ENCODE assay signal across 18 cellular contexts in the genomic region with DNA sequence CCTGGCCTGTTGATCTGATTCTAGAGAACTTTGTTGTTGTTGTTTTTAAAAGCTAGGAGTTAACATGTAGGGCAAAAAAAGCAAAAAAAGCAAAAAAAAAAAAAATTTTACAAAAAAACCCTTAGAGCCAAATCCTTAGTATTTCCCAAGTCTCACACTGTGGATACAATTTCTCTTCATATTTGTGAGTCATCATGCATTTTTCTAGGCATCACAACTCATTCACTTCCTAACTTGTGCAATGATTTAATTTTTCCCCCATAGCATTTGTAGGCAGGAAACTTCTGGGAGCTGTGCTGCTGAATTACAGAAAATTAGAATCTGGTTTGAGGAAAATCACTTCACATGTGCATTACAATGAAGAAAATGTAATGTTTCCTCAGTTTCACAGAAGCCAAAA.
DNase-seq lines count a peak whose midpoint lies in the region; ATAC-seq, FAIRE-seq and TF ChIP-seq lines count a peak whose summit lies in the region.
"Had no signal": no experiment of that assay in that cellular context is flagged by ENCODE, and none has a peak within 500 bp of the region (broad histone marks: within the 10 kb centered on the region; RNA-seq: fewer than 3 reads in every experiment).

No MANE protein-coding gene starts in this region.

- peaks cover 12% of the 10 kb centered on the region for H3K4me1 Mint-ChIP-seq in chondrocyte (ENCODE audit: low read depth)
- H3K4me1 Mint-ChIP-seq: activated CD4-positive, alpha-beta T cell treated with anti-CD3 and anti-CD28 coated beads, Interleukin-2, amount 10 ng/mL, durations not matched to agents 7 days and 5 days; CD4-positive, alpha-beta memory T cell had no signal

- peak; percentile 70 for DNase-seq in AG09309 (ENCODE audit: low read depth)
- peak; percentile 55 for DNase-seq in HTR-8/SVneo (ENCODE audit: insufficient read length, low spot score)
- DNase-seq in chondrocyte (ENCODE audit: low spot score) = no peak
- DNase-seq in lung microvascular endothelial cell (ENCODE audit: low read depth in 2 of 2) = peak; percentile 82 to 84
- no peak for DNase-seq in NAMALWA (ENCODE audit: low spot score)
- no peak for DNase-seq in inferior parietal cortex (ENCODE audit: extremely low spot score)
- DNase-seq in DMS53 (lab: John Stamatoyannopoulos, UW) = no peak
- DNase-seq: activated CD4-positive, alpha-beta T cell treated with anti-CD3 and anti-CD28 coated beads, Interleukin-2, amount 10 ng/mL, durations not matched to agents 7 days and 5 days; CD4-positive, alpha-beta memory T cell; Kasumi-1; OCI-M1 had no signal

- H3K36me3 Mint-ChIP-seq in chondrocyte (ENCODE audit: low read depth) = no peaks in the 10 kb centered on the region
- H3K36me3 Mint-ChIP-seq: CD4-positive, alpha-beta memory T cell had no signal

- TF ChIP-seq CTCF in AG09309 (IDR thresholded peaks at IDR 0.05; ENCODE audit: control insufficient read depth, insufficient read depth, low read depth, low read length, missing control alignments) (no peak), chondrocyte (IDR thresholded peaks at IDR 0.05) (no peak)

- no peak overlapping the region for H3K4me3 ChIP-seq in AG09309 (ENCODE audit: control insufficient read depth, low read depth, low read length)
- H3K4me3 ChIP-seq: cardiac muscle cell, right atrium auricular region had no signal

- no peak for FAIRE-seq in HTR-8/SVneo (lab: Jason Lieb, UNC)
- FAIRE-seq: frontal cortex, keratinocyte had no signal

- peak overlapping the region; percentile 69 for H3K27ac Mint-ChIP-seq in chondrocyte (ENCODE audit: unreplicated experiment)
- H3K27ac Mint-ChIP-seq: activated CD4-positive, alpha-beta T cell treated with anti-CD3 and anti-CD28 coated beads, Interleukin-2, amount 10 ng/mL, durations not matched to agents 7 days and 5 days; activated T-helper 2 cell treated with anti-CD3 and anti-CD28 coated beads, Interferon-gamma antibody, Interleukin-2, Interleukin-4, amounts not matched to agents 10 μg/mL and 5 μg/mL and 100 μg/mL, durations not matched to agents 14 hours and 24 hours and 36 hours; CD4-positive, alpha-beta memory T cell; T-helper 1 cell treated with Interleukin-12 subunit alpha and Interleukin-12 subunit beta and Interleukin-4 antibody, amounts not matched to agents 30 μg/mL and 1 μg/mL, for 36 hours had no signal

- H3K9me3 Mint-ChIP-seq in chondrocyte (ENCODE audit: low read depth) = no peaks in the 10 kb centered on the region
- H3K9me3 Mint-ChIP-seq: activated CD4-positive, alpha-beta T cell treated with anti-CD3 and anti-CD28 coated beads, Interleukin-2, amount 10 ng/mL, durations not matched to agents 7 days and 5 days; activated T-helper 2 cell treated with anti-CD3 and anti-CD28 coated beads, Interferon-gamma antibody, Interleukin-2, Interleukin-4, amounts not matched to agents 10 μg/mL and 5 μg/mL and 100 μg/mL, durations not matched to agents 14 hours and 24 hours and 36 hours; CD4-positive, alpha-beta memory T cell; T-helper 1 cell treated with Interleukin-12 subunit alpha and Interleukin-12 subunit beta and Interleukin-4 antibody, amounts not matched to agents 30 μg/mL and 1 μg/mL, for 36 hours had no signal

- no peak for ATAC-seq in HG02763 (IDR thresholded peaks at IDR 0.05; ENCODE audit: unreplicated experiment)

- H3K4me3 Mint-ChIP-seq in chondrocyte (ENCODE audit: unreplicated experiment) = no peak overlapping the region
- H3K4me3 Mint-ChIP-seq: activated CD4-positive, alpha-beta T cell treated with anti-CD3 and anti-CD28 coated beads, Interleukin-2, amount 10 ng/mL, durations not matched to agents 7 days and 5 days; CD4-positive, alpha-beta memory T cell; T-helper 1 cell treated with Interleukin-12 subunit alpha and Interleukin-12 subunit beta and Interleukin-4 antibody, amounts not matched to agents 30 μg/mL and 1 μg/mL, for 36 hours had no signal

- no peaks in the 10 kb centered on the region for H3K27me3 Mint-ChIP-seq in chondrocyte (ENCODE audit: low read depth)
- H3K27me3 Mint-ChIP-seq: activated CD4-positive, alpha-beta T cell treated with anti-CD3 and anti-CD28 coated beads, Interleukin-2, amount 10 ng/mL, durations not matched to agents 7 days and 5 days had no signal

Comparison
In these comparisons a context has a peak if more than half of its experiments do, and no peak if none do; other contexts are left out.
1. DNase-seq: peak in AG09309 (single experiment), HTR-8/SVneo (single experiment) and lung microvascular endothelial cell (2 of 2); none in chondrocyte (single experiment), NAMALWA (single experiment), inferior parietal cortex (single experiment) and DMS53 (single experiment).